In genomic region chr6:36857325-36857724, GRCh38 we compare ENCODE assay signal across 25 cellular contexts.
"Had no signal": no experiment of that assay in that cellular context is flagged by ENCODE, and none has a peak within 500 bp of the region (broad histone marks: within the 10 kb centered on the region; RNA-seq: fewer than 3 reads in every experiment).

No MANE protein-coding gene starts in this region.

- ATAC-seq: activated T-cell treated with anti-CD3 and anti-CD28 coated beads, Interleukin-2, amount 50 U/mL, for 4 hours; T-helper 17 cell had no signal

- H3K27ac ChIP-seq: Peyer's patch, RWPE1 had no signal

- DNase-seq: activated B cell treated with CpG ODN at 0.5 μM for 24 hours; activated CD4-positive, alpha-beta memory T cell treated with anti-CD3 and anti-CD28 coated beads for 36 hours; activated CD4-positive, alpha-beta T cell treated with anti-CD3 and anti-CD28 coated beads, Interleukin-2, amount 10 ng/mL, durations not matched to agents 7 days and 5 days; activated CD8-positive, alpha-beta memory T cell treated with anti-CD3 and anti-CD28 coated beads for 24 hours; activated effector memory CD4-positive, alpha-beta T cell treated with anti-CD3 and anti-CD28 coated beads, Interleukin-2, amount 50 U/mL, for 16 hours; activated naive CD4-positive, alpha-beta T cell treated with anti-CD3 and anti-CD28 coated beads for 36 hours; activated T-cell treated with anti-CD3 and anti-CD28 coated beads, Interleukin-2, amount 50 U/mL, for 4 hours; amygdala; Kasumi-1; KBM-7; NCI-H1105 treated with DMSO at 0.1 percent for 48 hours; NCI-H1436 treated with DMSO at 0.1 percent for 48 hours; NCI-H187; NCI-H2081; NCI-H510A treated with DMSO at 0.1 percent for 48 hours; NCI-H69; NK-92 treated with Interleukin-12 subunit alpha and Interleukin-12 subunit beta, amount 100 ng/mL, for 24 hours; OCI-M1; Peyer's patch; SHP77; T-helper 17 cell; T-helper 9 cell had no signal

- H3K9me3 Mint-ChIP-seq: activated B cell treated with CpG ODN at 0.5 μM for 24 hours; activated CD4-positive, alpha-beta memory T cell treated with anti-CD3 and anti-CD28 coated beads for 36 hours; activated CD4-positive, alpha-beta T cell treated with anti-CD3 and anti-CD28 coated beads, Interleukin-2, amount 10 ng/mL, durations not matched to agents 7 days and 5 days; activated naive CD4-positive, alpha-beta T cell treated with anti-CD3 and anti-CD28 coated beads for 36 hours; activated T-cell treated with anti-CD3 and anti-CD28 coated beads, Interleukin-2, amount 50 U/mL, for 4 hours; brain had no signal

- H3K27ac Mint-ChIP-seq: activated B cell treated with CpG ODN at 0.5 μM for 24 hours; activated CD4-positive, alpha-beta memory T cell treated with anti-CD3 and anti-CD28 coated beads for 36 hours; activated CD4-positive, alpha-beta T cell treated with anti-CD3 and anti-CD28 coated beads, Interleukin-2, amount 10 ng/mL, durations not matched to agents 7 days and 5 days; activated naive CD4-positive, alpha-beta T cell treated with anti-CD3 and anti-CD28 coated beads for 36 hours; activated naive CD8-positive, alpha-beta T cell; T-helper 17 cell had no signal

- H3K27me3 ChIP-seq: Peyer's patch had no signal

- H3K36me3 ChIP-seq: Peyer's patch had no signal

- H3K4me1 ChIP-seq: Peyer's patch had no signal

- H3K4me3 Mint-ChIP-seq: activated B cell treated with CpG ODN at 0.5 μM for 24 hours; activated CD4-positive, alpha-beta memory T cell treated with anti-CD3 and anti-CD28 coated beads for 36 hours; activated CD4-positive, alpha-beta T cell treated with anti-CD3 and anti-CD28 coated beads, Interleukin-2, amount 10 ng/mL, durations not matched to agents 7 days and 5 days; activated naive CD4-positive, alpha-beta T cell treated with anti-CD3 and anti-CD28 coated beads for 36 hours; activated naive CD8-positive, alpha-beta T cell; activated T-cell treated with anti-CD3 and anti-CD28 coated beads, Interleukin-2, amount 50 U/mL, for 4 hours; brain; T-helper 17 cell had no signal

- H3K4me3 ChIP-seq: Peyer's patch had no signal

- H3K27me3 Mint-ChIP-seq: activated B cell treated with CpG ODN at 0.5 μM for 24 hours; activated CD4-positive, alpha-beta memory T cell treated with anti-CD3 and anti-CD28 coated beads for 36 hours; activated CD4-positive, alpha-beta T cell treated with anti-CD3 and anti-CD28 coated beads, Interleukin-2, amount 10 ng/mL, durations not matched to agents 7 days and 5 days; activated naive CD8-positive, alpha-beta T cell; brain; T-helper 17 cell had no signal

- H3K9me3 ChIP-seq: Peyer's patch had no signal

- H3K4me1 Mint-ChIP-seq: activated B cell treated with CpG ODN at 0.5 μM for 24 hours had no signal
